19 cellular contexts compared by ENCODE assay signal in genomic region chr5:126857472-126858410, GRCh38.
A peak's percentile ranks its signal among the peaks of the same experiment; 100 is the strongest.
DNase-seq lines count a peak whose midpoint lies in the region; ATAC-seq, FAIRE-seq and TF ChIP-seq lines count a peak whose summit lies in the region.
"Had no signal": no experiment of that assay in that cellular context is flagged by ENCODE, and none has a peak within 500 bp of the region (broad histone marks: within the 10 kb centered on the region; RNA-seq: fewer than 3 reads in every experiment).

No MANE protein-coding gene starts in this region.

- 61 to 70% (median 63%) methylated on average over 13 of the region's 13 CpGs for WGBS in heart left ventricle, 4 donors
- WGBS in neuronal stem cell (ENCODE audit: extremely low coverage in 2 of 2, insufficient read length in 2 of 2, insufficient replicate concordance in 1 of 2), 2 donors, result no CpG with 5 or more reads among the region's 13 CpGs

- H3K27ac ChIP-seq in astrocyte (ENCODE audit: low read depth, low read length) (no peak overlapping the region), heart left ventricle (peak overlapping the region in 4 of 12 donors; percentile 1 to 46 (median 28)), neuronal stem cell (replicated peaks; ENCODE audit: low read length) (no peak overlapping the region)
- H3K27ac ChIP-seq: body of pancreas, gastrocnemius medialis had no signal

- no peak overlapping the region for H3K23ac ChIP-seq in neuronal stem cell (ENCODE audit: low read depth, low read length, poor library complexity)

- TF ChIP-seq CTCF in astrocyte (IDR thresholded peaks at IDR 0.05; ENCODE audit: insufficient read depth, low read depth, low read length) (no peak), heart left ventricle (IDR thresholded peaks at IDR 0.05) (no peak)

- H3K9ac ChIP-seq in astrocyte (ENCODE audit: low read length), result no peak overlapping the region
- no peak overlapping the region for H3K9ac ChIP-seq in neuronal stem cell (ENCODE audit: low read depth, low read length, poor library complexity)

- DNase-seq in AG08395 (ENCODE audit: low spot score) (peak; percentile 19), astrocyte (ENCODE audit: low read depth) (peak; percentile 47), heart left ventricle (peak in 3 of 5 donors; percentile 42 to 56 (median 45)), neuronal stem cell (ENCODE audit: low spot score) (no peak), HPDE6-E6E7 (ENCODE audit: extremely low spot score) (no peak)
- no peak for DNase-seq in activated CD4-positive, alpha-beta T cell treated with anti-CD3 and anti-CD28 coated beads, Interleukin-2, amount 50 U/mL, for 1 hour
- DNase-seq in activated naive CD8-positive, alpha-beta T cell treated with anti-CD3 and anti-CD28 coated beads for 36 hours, result no peak
- DNase-seq in effector memory CD8-positive, alpha-beta T cell, result no peak
- DNase-seq: activated CD4-positive, alpha-beta T cell treated with anti-CD3 and anti-CD28 coated beads for 1 hour; activated CD8-positive, alpha-beta memory T cell treated with anti-CD3 and anti-CD28 coated beads, Interleukin-2, amount 50 U/mL, for 48 hours; activated naive CD4-positive, alpha-beta T cell; gastrocnemius medialis; NCI-H1092 treated with DMSO at 0.1 percent for 48 hours; NCI-H345; stimulated activated CD4-positive, alpha-beta T cell treated with anti-CD3 and anti-CD28 coated beads, Interleukin-4, amount 100 ng/mL, for 1 hour had no signal

- no peak overlapping the region for H3K4ac ChIP-seq in neuronal stem cell (ENCODE audit: low read length)

- H2BK15ac ChIP-seq in neuronal stem cell (ENCODE audit: low read length), result no peak overlapping the region

- H3K4me1 ChIP-seq in astrocyte (ENCODE audit: insufficient read depth, low read length) (peaks cover 2% of the 10 kb centered on the region), heart left ventricle (peaks cover 0 to 17% (median 8%) of the 10 kb centered on the region in 12 donors), neuronal stem cell (ENCODE audit: control insufficient read depth in 2 of 2, insufficient read depth in 1 of 2, low read depth in 1 of 2, low read length in 2 of 2) (peaks cover 2 to 6% of the 10 kb centered on the region in 2 donors)
- H3K4me1 ChIP-seq: body of pancreas had no signal

- no peak overlapping the region for H2BK120ac ChIP-seq in neuronal stem cell (ENCODE audit: low read depth, low read length)

- no peaks in the 10 kb centered on the region for H3K36me3 Mint-ChIP-seq in astrocyte (ENCODE audit: low read depth, unreplicated experiment)
- H3K36me3 Mint-ChIP-seq in activated naive CD8-positive, alpha-beta T cell treated with anti-CD3 and anti-CD28 coated beads for 36 hours, result peaks cover 25% of the 10 kb centered on the region
- peaks cover 6% of the 10 kb centered on the region for H3K36me3 Mint-ChIP-seq in effector memory CD8-positive, alpha-beta T cell (ENCODE audit: insufficient read depth)

- H3K27me3 ChIP-seq in astrocyte (ENCODE audit: insufficient read depth, low read length), result no peaks in the 10 kb centered on the region
- no peaks in the 10 kb centered on the region for H3K27me3 ChIP-seq in heart left ventricle
- no peaks in the 10 kb centered on the region for H3K27me3 ChIP-seq in neuronal stem cell (ENCODE audit: control insufficient read depth in 3 of 3, insufficient read depth in 3 of 3, low read depth in 1 of 3, low read length in 3 of 3)
- H3K27me3 ChIP-seq: body of pancreas had no signal

- no peaks in the 10 kb centered on the region for H3K79me2 ChIP-seq in astrocyte (ENCODE audit: insufficient read depth, low read length)

- H3K27me3 Mint-ChIP-seq in astrocyte (ENCODE audit: low read depth, unreplicated experiment), result no peaks in the 10 kb centered on the region
- no peaks in the 10 kb centered on the region for H3K27me3 Mint-ChIP-seq in activated naive CD8-positive, alpha-beta T cell treated with anti-CD3 and anti-CD28 coated beads for 36 hours
- H3K27me3 Mint-ChIP-seq in effector memory CD8-positive, alpha-beta T cell, result no peaks in the 10 kb centered on the region
- H3K27me3 Mint-ChIP-seq: IgD-negative memory B cell had no signal

- ATAC-seq in heart left ventricle, result peak; percentile 76 to 87 (median 83)
- no peak for ATAC-seq in effector memory CD8-positive, alpha-beta T cell (replicated peaks)
- ATAC-seq: body of pancreas, gastrocnemius medialis had no signal

- no peak overlapping the region for H4K8ac ChIP-seq in neuronal stem cell (ENCODE audit: low read depth, low read length)

- H3K14ac ChIP-seq in neuronal stem cell (ENCODE audit: low read length), result no peak overlapping the region

- H2AK5ac ChIP-seq in neuronal stem cell (ENCODE audit: low read depth, low read length), result no peak overlapping the region

- no peak overlapping the region for H2BK12ac ChIP-seq in neuronal stem cell (ENCODE audit: low read length)

- H3K79me1 ChIP-seq in neuronal stem cell (ENCODE audit: low read depth, low read length), result peaks cover 2% of the 10 kb centered on the region

- H3K27ac Mint-ChIP-seq in astrocyte (ENCODE audit: unreplicated experiment), result no peak overlapping the region
- H3K27ac Mint-ChIP-seq in activated naive CD8-positive, alpha-beta T cell treated with anti-CD3 and anti-CD28 coated beads for 36 hours, result no peak overlapping the region
- H3K27ac Mint-ChIP-seq in effector memory CD8-positive, alpha-beta T cell, result no peak overlapping the region
- H3K27ac Mint-ChIP-seq: IgD-negative memory B cell; T-helper 2 cell treated with Interferon-gamma antibody and Interleukin-4, amounts not matched to agents 5 μg/mL and 100 μg/mL, for 36 hours had no signal

- no peaks in the 10 kb centered on the region for H3K9me3 Mint-ChIP-seq in astrocyte (ENCODE audit: unreplicated experiment)
- H3K9me3 Mint-ChIP-seq in activated naive CD8-positive, alpha-beta T cell treated with anti-CD3 and anti-CD28 coated beads for 36 hours, result peaks cover 2% of the 10 kb centered on the region
- H3K9me3 Mint-ChIP-seq in effector memory CD8-positive, alpha-beta T cell, result no peaks in the 10 kb centered on the region
- H3K9me3 Mint-ChIP-seq: IgD-negative memory B cell; T-helper 2 cell treated with Interferon-gamma antibody and Interleukin-4, amounts not matched to agents 5 μg/mL and 100 μg/mL, for 36 hours had no signal

- no peak overlapping the region for H3K18ac ChIP-seq in neuronal stem cell (ENCODE audit: low read length)

- no peak for TF ChIP-seq POLR2A in heart left ventricle (IDR thresholded peaks at IDR 0.05)

- H3K4me3 ChIP-seq in astrocyte (ENCODE audit: insufficient read depth, low read depth, low read length), result no peak overlapping the region
- H3K4me3 ChIP-seq in heart left ventricle, result no peak overlapping the region
- H3K4me3 ChIP-seq in neuronal stem cell (ENCODE audit: low read length in 2 of 2), result no peak overlapping the region
- H3K4me3 ChIP-seq: body of pancreas, gastrocnemius medialis had no signal

- peaks cover 10% of the 10 kb centered on the region for H3K4me1 Mint-ChIP-seq in astrocyte (ENCODE audit: low read depth, unreplicated experiment)
- H3K4me1 Mint-ChIP-seq in activated naive CD8-positive, alpha-beta T cell treated with anti-CD3 and anti-CD28 coated beads for 36 hours, result peaks cover 22% of the 10 kb centered on the region
- peaks cover 16 to 20% of the 10 kb centered on the region in 2 donors for H3K4me1 Mint-ChIP-seq in effector memory CD8-positive, alpha-beta T cell (ENCODE audit: low read depth in 2 of 2)

- no peaks in the 10 kb centered on the region for H4K20me1 ChIP-seq in astrocyte (ENCODE audit: insufficient read depth, low read length)

- intact Hi-C loops in heart left ventricle (cut with DNase I), result loop anchor here in 3 of 10 donors (10.0 kb wide), 1 partner anchor 177 kb away; the partner anchor contains the start of gene MARCHF3 (in 3 of the 3)

- no peak overlapping the region for H3K4me3 Mint-ChIP-seq in astrocyte (ENCODE audit: unreplicated experiment)
- H3K4me3 Mint-ChIP-seq in activated naive CD8-positive, alpha-beta T cell treated with anti-CD3 and anti-CD28 coated beads for 36 hours, result no peak overlapping the region
- no peak overlapping the region for H3K4me3 Mint-ChIP-seq in effector memory CD8-positive, alpha-beta T cell
- H3K4me3 Mint-ChIP-seq: T-helper 2 cell treated with Interferon-gamma antibody and Interleukin-4, amounts not matched to agents 5 μg/mL and 100 μg/mL, for 36 hours had no signal

- H4K91ac ChIP-seq in neuronal stem cell (ENCODE audit: low read depth, low read length, poor library complexity), result no peak overlapping the region

- no peak overlapping the region for H3K4me2 ChIP-seq in astrocyte (ENCODE audit: low read length)
- no peak overlapping the region for H3K4me2 ChIP-seq in neuronal stem cell (ENCODE audit: insufficient read depth, low read length, poor library complexity, severe bottlenecking)

- peak overlapping the region; percentile 15 for H2BK5ac ChIP-seq in neuronal stem cell (ENCODE audit: low read length)

- FAIRE-seq in astrocyte (lab: Jason Lieb, UNC), result no peak
- FAIRE-seq: GM18507 had no signal

- H3K9me3 ChIP-seq in astrocyte (ENCODE audit: insufficient read depth, low read depth, low read length), result no peaks in the 10 kb centered on the region
- H3K9me3 ChIP-seq in heart left ventricle, result no peaks in the 10 kb centered on the region
- H3K9me3 ChIP-seq in neuronal stem cell (replicated peaks in 1 of 2; ENCODE audit: control insufficient read depth in 2 of 2, insufficient read depth in 1 of 2, low read depth in 1 of 2, low read length in 2 of 2), result no peaks in the 10 kb centered on the region
- H3K9me3 ChIP-seq: body of pancreas, gastrocnemius medialis had no signal

- H2AFZ ChIP-seq in astrocyte (ENCODE audit: low read depth, low read length) (no peak overlapping the region), neuronal stem cell (ENCODE audit: low read length) (peak overlapping the region; percentile 22)

- H3K36me3 ChIP-seq in astrocyte (ENCODE audit: insufficient read depth, low read length) (no peaks in the 10 kb centered on the region), heart left ventricle (no peaks in the 10 kb centered on the region), neuronal stem cell (replicated peaks in 1 of 2; ENCODE audit: control insufficient read depth in 2 of 2, insufficient read depth in 2 of 2, low read length in 2 of 2) (peaks cover 2 to 12% of the 10 kb centered on the region in 2 donors)
- H3K36me3 ChIP-seq: gastrocnemius medialis had no signal

Comparison
In these comparisons a context has a peak if more than half of its experiments do, and no peak if none do; other contexts are left out.
1. DNase-seq: peak in AG08395 (single experiment), astrocyte (single experiment) and heart left ventricle (3 of 5); none in neuronal stem cell (single experiment), activated CD4-positive, alpha-beta T cell treated with anti-CD3 and anti-CD28 coated beads, Interleukin-2, amount 50 U/mL, for 1 hour (single experiment), activated naive CD8-positive, alpha-beta T cell treated with anti-CD3 and anti-CD28 coated beads for 36 hours (single experiment), HPDE6-E6E7 (single experiment) and effector memory CD8-positive, alpha-beta T cell (0 of 3).